Comparison of ENCODE assay signal across 8 cellular contexts in the genomic region with DNA sequence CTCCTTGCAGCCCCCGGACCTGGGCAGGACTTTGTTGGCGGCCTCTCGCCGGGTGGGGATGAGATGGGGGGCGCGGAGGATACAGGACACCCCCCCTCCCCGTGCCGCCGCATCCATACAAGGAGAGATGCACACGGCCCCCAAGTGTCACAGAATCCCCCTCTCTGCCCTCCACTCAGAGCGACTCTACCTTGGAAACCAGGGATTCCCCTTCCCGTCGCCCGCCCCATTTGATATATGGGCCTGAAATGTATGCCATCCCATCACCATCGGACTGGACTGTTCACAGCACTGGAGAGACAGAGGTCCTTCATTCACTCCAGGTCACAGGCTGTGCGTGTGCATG. TPM values are rescaled to one million over a fixed set of nuclear protein-coding genes. Genes with fewer than 3 reads are reported as not detected.
DNase-seq lines count a peak whose midpoint lies in the region; ATAC-seq and TF ChIP-seq lines count a peak whose summit lies in the region.

No MANE protein-coding gene starts in this region.

- no peaks in the 10 kb centered on the region for H4K20me1 ChIP-seq in OCI-LY7 (ENCODE audit: insufficient read depth, low read length)

- H3K4me2 ChIP-seq in OCI-LY7 (ENCODE audit: low read length): peak overlapping the region; percentile 79

- peak; percentile 13 for ATAC-seq in omental fat pad (ENCODE audit: low FRiP score)

- no TSS peak for BruUV-seq in OCI-LY7 (replicated peaks; lab: Mats Ljungman, UMichigan)

- POLR2A ChIA-PET in OCI-LY7 (lab: Charles Lee): no interaction called here

- peak overlapping the region; percentile 83 for H3K4me3 ChIP-seq in OCI-LY7 (ENCODE audit: low read depth, low read length, poor library complexity, severe bottlenecking)
- H3K4me3 ChIP-seq in epithelial cell of proximal tubule (ENCODE audit: low read depth, low read length): peak overlapping the region; percentile 71

- DNase-seq in NCI-H1092 treated with DMSO at 0.1 percent for 48 hours (lab: John Stamatoyannopoulos, UW) (peak; percentile 1), NCI-H1092 (lab: John Stamatoyannopoulos, UW) (no peak), OCI-LY7 (ENCODE audit: low spot score) (no peak), epithelial cell of proximal tubule (ENCODE audit: low read depth) (no peak), omental fat pad (ENCODE audit: low spot score) (no peak), NCI-H226 (no peak), NCI-H774 (lab: John Stamatoyannopoulos, UW) (no peak), T1000 (lab: John Stamatoyannopoulos, UW) (no peak)

- peaks cover 9% of the 10 kb centered on the region for H3K4me1 ChIP-seq in OCI-LY7 (ENCODE audit: insufficient read depth, low read length, poor library complexity, severe bottlenecking)

- TF ChIP-seq CTCF in OCI-LY7 (conservative IDR thresholded peaks at IDR 0.05; ENCODE audit: low read length) (no peak), epithelial cell of proximal tubule (conservative IDR thresholded peaks at IDR 0.05; ENCODE audit: low read depth, low read length) (no peak), omental fat pad (IDR thresholded peaks at IDR 0.05) (no peak)

- H3K79me2 ChIP-seq in OCI-LY7 (ENCODE audit: insufficient read depth, low read depth, low read length): no peaks in the 10 kb centered on the region

- CTCF ChIA-PET in OCI-LY7 (lab: Charles Lee; ENCODE audit: unreplicated experiment): no interaction called here

- no peaks in the 10 kb centered on the region for H3K9me3 ChIP-seq in OCI-LY7 (ENCODE audit: low read length)

- H3K9me2 ChIP-seq in OCI-LY7 (ENCODE audit: insufficient read depth, low read length): no peaks in the 10 kb centered on the region

- no peak overlapping the region for H3K27ac ChIP-seq in OCI-LY7 (ENCODE audit: low read depth, low read length, poor library complexity, severe bottlenecking)

- peak overlapping the region; percentile 68; the same call in 1 of the 2 replicates for H2AFZ ChIP-seq in OCI-LY7 (ENCODE audit: low read length)

- H3K36me3 ChIP-seq in OCI-LY7 (ENCODE audit: insufficient read depth, low read length): no peaks in the 10 kb centered on the region

- intact Hi-C loops in OCI-LY7 (cut with micrococcal nuclease; ENCODE audit: unreplicated experiment): no loop called here

RNA-seq across cellular contexts. Expression of gene PORCN, which starts 0.4 kb away (rescaled TPM):
- total RNA-seq in OCI-LY7 (2014; rRNA removed; shearing (Covaris generic)): 4.2 and 8.4 TPM in 2 replicates
- total RNA-seq in OCI-LY7 (2022) (9.9 and 11.3 TPM in 2 replicates), epithelial cell of proximal tubule (6.6 and 18.7 TPM in 2 replicates), omental fat pad (10 to 100 TPM in 3 of 4 donors, 1 to 10 TPM in 1; 8.4 to 16.9 (median 14.1) TPM)

RNA-seq across cellular contexts. Expression of gene EBP, which starts 12.4 kb away (rescaled TPM):
- 94.4 and 101 TPM in 2 replicates for total RNA-seq in OCI-LY7 (2014; rRNA removed; shearing (Covaris generic))
- total RNA-seq in OCI-LY7 (2022) (110 and 126 TPM in 2 replicates), epithelial cell of proximal tubule (93.7 and 190 TPM in 2 replicates), omental fat pad (10 to 100 TPM; 15.1 to 24.9 (median 17.2) TPM)

RNA-seq across cellular contexts. Expression of gene TBC1D25, which starts 30.3 kb away (rescaled TPM):
- 6.8 and 7.6 TPM in 2 replicates for total RNA-seq in OCI-LY7 (2014; rRNA removed; shearing (Covaris generic))
- total RNA-seq in OCI-LY7 (2022): 11.2 and 14.1 TPM in 2 replicates
- 7.4 and 10.7 TPM in 2 replicates for total RNA-seq in epithelial cell of proximal tubule
- total RNA-seq in omental fat pad: 10 to 100 TPM in 3 of 4 donors, 1 to 10 TPM in 1; 8.7 to 15.4 (median 13.2) TPM

RNA-seq across cellular contexts. Expression of gene FTSJ1, which starts 33.2 kb away (rescaled TPM):
- total RNA-seq in OCI-LY7 (2014; rRNA removed; shearing (Covaris generic)): 55.7 and 66.1 TPM in 2 replicates
- total RNA-seq in OCI-LY7 (2022): 51.8 and 54.7 TPM in 2 replicates
- 63.5 and 113 TPM in 2 replicates for total RNA-seq in epithelial cell of proximal tubule
- 10 to 100 TPM; 45.7 to 74.7 (median 56.1) TPM for total RNA-seq in omental fat pad

RNA-seq across cellular contexts. Expression of gene SLC38A5, which starts 39.2 kb away (rescaled TPM):
- total RNA-seq in OCI-LY7 (2014; rRNA removed; shearing (Covaris generic)): 38.6 and 42.2 TPM in 2 replicates
- total RNA-seq in OCI-LY7 (2022) (39.9 and 45.6 TPM in 2 replicates), epithelial cell of proximal tubule (15.7 and 71.3 TPM in 2 replicates), omental fat pad (10 to 100 TPM in 2 of 4 donors, 1 to 10 TPM in 2; 2.8 to 11.9 (median 9.6) TPM)
